ENCODE assay signal across 1 cellular context in the genomic region with DNA sequence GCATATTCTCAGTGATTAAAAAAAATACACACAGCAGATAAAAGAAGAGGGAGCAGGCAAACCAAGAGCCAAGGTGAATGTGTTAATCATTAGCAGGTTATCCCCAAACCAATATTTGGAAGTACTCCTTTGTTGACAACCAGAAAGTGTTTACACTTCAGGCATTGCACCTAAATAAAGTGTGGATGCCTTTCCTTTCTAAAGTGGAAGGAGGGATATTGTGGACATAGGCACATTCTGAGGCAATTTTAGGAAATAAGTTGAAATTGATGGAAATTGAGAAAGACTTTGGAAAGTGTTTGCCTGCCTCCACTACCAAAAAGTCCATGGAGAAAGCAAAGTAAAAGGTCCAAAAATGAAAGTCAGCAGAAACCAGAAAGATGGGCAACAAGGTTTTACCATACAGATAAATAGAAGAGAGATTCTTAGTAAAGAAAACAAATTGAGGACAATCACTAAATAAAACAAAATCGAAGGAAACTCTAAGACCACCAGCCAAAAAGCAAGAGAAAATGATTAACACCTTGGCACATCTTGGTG.
TF ChIP-seq lines count a peak whose summit lies in the region.

No MANE protein-coding gene starts in this region.

TF ChIP-seq in liver, 16 proteins besides CTCF, POLR2A, EP300 and RAD21 (continued from another document):
- TF ChIP-seq REST (IDR thresholded peaks at IDR 0.05) (peak; percentile 72), JUND (IDR thresholded peaks at IDR 0.05) (peak; percentile 49 to 51), EGR1 (IDR thresholded peaks at IDR 0.05; ENCODE audit: low read depth in 2 of 2) (peak in 1 of 2 donors; percentile 24), SP1 (IDR thresholded peaks at IDR 0.05) (peak; percentile 64), HNF4G (IDR thresholded peaks at IDR 0.05) (no peak), YY1 (IDR thresholded peaks at IDR 0.05) (peak; percentile 75), FOXA2 (IDR thresholded peaks at IDR 0.05) (peak; percentile 98), NR2F2 (IDR thresholded peaks at IDR 0.05) (no peak), HNF4A (conservative IDR thresholded peaks at IDR 0.05) (peak; percentile 47 to 69), RXRA (IDR thresholded peaks at IDR 0.05) (peak; percentile 72)
TF ChIP-seq in liver: peak in this region for 12.
